In the genomic region with DNA sequence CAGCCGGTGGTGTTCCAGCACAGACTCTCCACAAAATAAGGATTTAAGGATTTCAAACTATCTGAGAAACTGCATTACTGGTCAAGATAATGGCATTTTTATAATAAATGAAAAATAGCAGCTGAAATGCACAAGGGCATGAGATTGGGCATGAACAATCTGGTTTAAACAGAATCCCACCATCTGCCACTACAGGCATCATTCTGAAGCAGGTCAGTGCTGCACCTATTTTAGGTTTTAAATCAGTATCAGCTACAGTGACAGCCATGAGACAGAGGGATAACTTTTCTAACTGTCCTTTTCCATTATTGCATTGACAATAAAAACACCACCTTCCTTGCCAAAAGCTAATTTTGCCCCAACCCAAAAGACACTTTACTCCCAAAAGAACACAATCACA, we compare ENCODE assay signal across 21 cellular contexts.
A peak's percentile ranks its signal among the peaks of the same experiment; 100 is the strongest.
DNase-seq lines count a peak whose midpoint lies in the region; ATAC-seq, FAIRE-seq and TF ChIP-seq lines count a peak whose summit lies in the region.
"Had no signal": no experiment of that assay in that cellular context is flagged by ENCODE, and none has a peak within 500 bp of the region (broad histone marks: within the 10 kb centered on the region; RNA-seq: fewer than 3 reads in every experiment).

No MANE protein-coding gene starts in this region.

- TF ChIP-seq POLR2A in K562 (conservative IDR thresholded peaks at IDR 0.05) = no peak

- no peaks in the 10 kb centered on the region; a peak in 1 of 5 replicates for H3K4me1 ChIP-seq in K562 (replicated peaks in 1 of 2; ENCODE audit: control insufficient read depth in 2 of 2, insufficient read depth in 2 of 2, low read length in 2 of 2)
- peaks cover 22% of the 10 kb centered on the region for H3K4me1 ChIP-seq in foreskin keratinocyte
- H3K4me1 ChIP-seq in PC-3 (ENCODE audit: insufficient read depth, low read length) = peaks cover 14% of the 10 kb centered on the region
- H3K4me1 ChIP-seq: A549 had no signal

- H3K4me2 ChIP-seq in K562 (ENCODE audit: insufficient read depth, low read length) = peak overlapping the region; percentile 26; the same call in 1 of the 2 replicates
- no peak overlapping the region for H3K4me2 ChIP-seq in PC-3 (ENCODE audit: low read length)
- H3K4me2 ChIP-seq: A549 had no signal

- intact Hi-C loops in K562 (cut with micrococcal nuclease) (no loop called here), PC-3 (cut with micrococcal nuclease) (no loop called here)

- H3K36me3 Mint-ChIP-seq in nephron progenitor cell (ENCODE audit: low read depth) = peaks cover 19% of the 10 kb centered on the region
- H3K36me3 Mint-ChIP-seq: IgD-negative memory B cell had no signal

- H3F3A ChIP-seq in PC-3 (ENCODE audit: low read length, unreplicated experiment) = no peaks in the 10 kb centered on the region

- no peak for ATAC-seq in K562
- no peak for ATAC-seq in foreskin keratinocyte
- no peak for ATAC-seq in GM19328 (IDR thresholded peaks at IDR 0.05; ENCODE audit: unreplicated experiment)
- no peak for ATAC-seq in PC-3
- ATAC-seq: A549, GM12878, HepG2 had no signal

- H3K79me2 ChIP-seq in K562 (ENCODE audit: control insufficient read depth, insufficient read depth, low read length) (no peaks in the 10 kb centered on the region), PC-3 (ENCODE audit: low read length) (no peaks in the 10 kb centered on the region)

- no peaks in the 10 kb centered on the region for H3K9me2 ChIP-seq in PC-3 (replicated peaks; ENCODE audit: low read length)

- CTCF ChIA-PET in K562 (lab: Yijun Ruan, JAX; ENCODE audit: low intra/inter-chr PET ratio) = no interaction called here
- CTCF ChIA-PET in PC-3 (lab: Charles Lee) = interaction anchor here (0.6 kb wide), 1 partner anchor 1280 kb away, joined by 3 read pairs; no protein-coding TSS in a partner anchor

- H2AFZ ChIP-seq in K562 (ENCODE audit: low read depth, low read length) (no peak overlapping the region), PC-3 (ENCODE audit: low read length) (no peak overlapping the region)

- no peaks in the 10 kb centered on the region for H3K9me1 ChIP-seq in K562 (ENCODE audit: control insufficient read depth, insufficient read depth, low read length)

- TF ChIP-seq EP300 in K562 (IDR thresholded peaks at IDR 0.05; ENCODE audit: low read length) = no peak

- DNase-seq in DMS 273 (lab: John Stamatoyannopoulos, UW; ENCODE audit: unreplicated experiment) (peak; percentile 30), DMS 273 treated with DMSO at 0.1 percent for 48 hours (lab: John Stamatoyannopoulos, UW) (no peak), NCI-H2171 (lab: John Stamatoyannopoulos, UW) (peak; percentile 23), K562 (ENCODE audit: extremely low read depth in 1 of 4, low spot score in 3 of 4) (no peak), foreskin keratinocyte (no peak), nephron progenitor cell (no peak), PC-3 (no peak)
- DNase-seq: AML-193; Caco-2; CD4-positive, alpha-beta T cell; DMS79 treated with DMSO at 0.1 percent for 48 hours; GOT3; H7 had no signal

- in situ Hi-C loops in K562 (cut with MboI) = no loop called here

- H3K27ac ChIP-seq in K562 (ENCODE audit: extremely low read depth, low read depth, low read length) (no peak overlapping the region), foreskin keratinocyte (peak overlapping the region; percentile 87), PC-3 (ENCODE audit: low read length) (no peak overlapping the region)
- H3K27ac ChIP-seq: 22Rv1, A549, C4-2B had no signal

- peaks cover 26% of the 10 kb centered on the region for H3K9me3 Mint-ChIP-seq in nephron progenitor cell

- no peak for FAIRE-seq in K562 (lab: Jason Lieb, UNC)
- FAIRE-seq: A549, D721Med, GM12878, HepG2 had no signal

- H3K9ac ChIP-seq in K562 (ENCODE audit: insufficient read depth in 1 of 2, low read depth in 2 of 2, low read length in 2 of 2) (no peak overlapping the region), PC-3 (ENCODE audit: low read length) (no peak overlapping the region)

- POLR2A ChIA-PET in K562 (lab: Yijun Ruan, JAX) = interaction anchor here (0.9 kb wide), 1 partner anchor 16 kb away, joined by 3 read pairs; no protein-coding TSS in a partner anchor
- POLR2A ChIA-PET in PC-3 (lab: Charles Lee; ENCODE audit: unreplicated experiment) = no interaction called here

- no peaks in the 10 kb centered on the region for H3K27me3 Mint-ChIP-seq in nephron progenitor cell (ENCODE audit: low read depth, poor library complexity)
- H3K27me3 Mint-ChIP-seq: CD4-positive, alpha-beta T cell had no signal

- H3K27me3 ChIP-seq in K562 (ENCODE audit: control insufficient read depth in 2 of 2, insufficient read depth in 2 of 2, low read length in 2 of 2) (no peaks in the 10 kb centered on the region), foreskin keratinocyte (no peaks in the 10 kb centered on the region), PC-3 (ENCODE audit: low read length) (no peaks in the 10 kb centered on the region)

- H3K9me3 ChIP-seq in K562 (replicated peaks; ENCODE audit: control insufficient read depth, insufficient read depth, low read depth, low read length) (no peaks in the 10 kb centered on the region), PC-3 (ENCODE audit: low read length) (no peaks in the 10 kb centered on the region)
- H3K9me3 ChIP-seq: A549, Caco-2 had no signal

- TF ChIP-seq CTCF in K562 (IDR thresholded peaks at IDR 0.05 in 2 of 3, conservative IDR thresholded peaks at IDR 0.05 in 1 of 3; ENCODE audit: insufficient read depth in 2 of 3, low read depth in 1 of 3, low read length in 3 of 3) (no peak), foreskin keratinocyte (conservative IDR thresholded peaks at IDR 0.05) (no peak), nephron progenitor cell (IDR thresholded peaks at IDR 0.05) (no peak), PC-3 (conservative IDR thresholded peaks at IDR 0.05; ENCODE audit: low read depth, low read length) (no peak)

- no peaks in the 10 kb centered on the region for H4K20me1 ChIP-seq in K562 (replicated peaks; ENCODE audit: control insufficient read depth, insufficient read depth, low read length)
- no peaks in the 10 kb centered on the region for H4K20me1 ChIP-seq in PC-3 (ENCODE audit: low read length)

- no peak for TF ChIP-seq RAD21 in K562 (CRISPR knock-in tag; conservative IDR thresholded peaks at IDR 0.05 in 1 of 2, IDR thresholded peaks at IDR 0.05 in 1 of 2)

- no peak overlapping the region for H3K4me3 Mint-ChIP-seq in nephron progenitor cell
- H3K4me3 Mint-ChIP-seq: CD4-positive, alpha-beta T cell; IgD-negative memory B cell had no signal

- H3K4me3 ChIP-seq in K562 (no peak overlapping the region), PC-3 (ENCODE audit: low read length) (no peak overlapping the region)
- H3K4me3 ChIP-seq: A549, GM12878 had no signal

- H3K36me3 ChIP-seq in K562 (ENCODE audit: control insufficient read depth, insufficient read depth, low read length) = no peaks in the 10 kb centered on the region
- H3K36me3 ChIP-seq in PC-3 (ENCODE audit: low read depth, low read length) = no peaks in the 10 kb centered on the region

- H3K27ac Mint-ChIP-seq in nephron progenitor cell = no peak overlapping the region
- H3K27ac Mint-ChIP-seq: CD4-positive, alpha-beta T cell; IgD-negative memory B cell had no signal

- H3K4me1 Mint-ChIP-seq in nephron progenitor cell = no peaks in the 10 kb centered on the region
- H3K4me1 Mint-ChIP-seq: IgD-negative memory B cell had no signal

- BruUV-seq in K562 (replicated peaks; lab: Mats Ljungman, UMichigan) (no TSS peak), PC-3 (replicated peaks; lab: Mats Ljungman, UMichigan) (no TSS peak)

- WGBS in K562 (ENCODE audit: insufficient coverage, low coverage, missing lambda C conversion rate) = 40% methylated on average over 1 of the region's 1 CpG

TF ChIP-seq in K562, 482 proteins besides CTCF, POLR2A, EP300 and RAD21:
- no peak for TF ChIP-seq RBM39 (optimal IDR thresholded peaks at IDR 0.05; ENCODE audit: low read depth, low read length)
- TF ChIP-seq THRAP3 (IDR thresholded peaks at IDR 0.05; ENCODE audit: borderline replicate concordance) = no peak

Comparison
In these comparisons a context has a peak if more than half of its experiments do, and no peak if none do; other contexts are left out.
1. DNase-seq: peak in DMS 273 (single experiment) and NCI-H2171 (single experiment); none in DMS 273 treated with DMSO at 0.1 percent for 48 hours (single experiment), K562 (0 of 4), foreskin keratinocyte (0 of 2), nephron progenitor cell (single experiment) and PC-3 (single experiment).